In the genomic region with DNA sequence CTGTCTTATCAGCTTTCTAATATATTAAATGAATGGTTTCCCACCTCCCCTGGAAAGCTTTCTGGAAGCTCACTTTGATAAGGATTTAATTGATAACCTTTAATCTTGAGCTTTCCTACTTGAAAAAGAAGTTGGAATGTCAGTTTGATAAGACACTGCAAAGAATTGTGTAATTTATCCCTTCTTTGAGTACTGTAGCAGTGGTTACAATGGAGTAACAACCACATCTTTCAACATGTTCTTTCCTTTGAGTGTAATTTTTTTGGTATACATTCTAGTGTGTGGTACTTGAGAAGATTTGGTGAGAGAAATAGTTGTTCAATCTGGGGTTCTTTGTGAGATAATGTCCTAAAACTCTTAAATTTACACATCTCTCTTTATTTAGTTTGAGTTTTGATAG, we compare ENCODE assay signal across 13 cellular contexts.
"Had no signal": no experiment of that assay in that cellular context is flagged by ENCODE, and none has a peak within 500 bp of the region (broad histone marks: within the 10 kb centered on the region; RNA-seq: fewer than 3 reads in every experiment).

No MANE protein-coding gene starts in this region.

- H3K9me3 ChIP-seq: heart left ventricle, spleen, tibial artery, upper lobe of left lung, uterus had no signal

- H3K36me3 ChIP-seq: uterus had no signal

- DNase-seq: dermis blood vessel endothelial cell; erythroblast; heart left ventricle; hippocampal formation; naive thymus-derived CD4-positive, alpha-beta T cell; nephron progenitor cell; spleen; stimulated activated CD4-positive, alpha-beta T cell treated with anti-CD3 and anti-CD28 coated beads, Interleukin-15, amount 100 ng/mL, for 24 hours; stimulated activated CD4-positive, alpha-beta T cell treated with anti-CD3 and anti-CD28 coated beads, Interleukin-1b, Interleukin-23, amount 100 ng/mL, for 48 hours; stimulated activated CD4-positive, alpha-beta T cell treated with anti-CD3 and anti-CD28 coated beads, Interleukin-4, amount 100 ng/mL, for 24 hours; tibial artery; upper lobe of left lung; uterus had no signal

- H3K4me3 ChIP-seq: heart left ventricle, spleen, tibial artery, upper lobe of left lung, uterus had no signal

- H3K27ac ChIP-seq: heart left ventricle, spleen, tibial artery, upper lobe of left lung had no signal

- H3K27me3 ChIP-seq: heart left ventricle, spleen, tibial artery, upper lobe of left lung, uterus had no signal

- H3K4me1 ChIP-seq: heart left ventricle, spleen, tibial artery, upper lobe of left lung, uterus had no signal
